In genomic region chr12:6766651-6767300, GRCh38 we compare ENCODE assay signal across 8 cellular contexts. TPM values are rescaled to one million over a fixed set of nuclear protein-coding genes. Genes with fewer than 3 reads are reported as not detected.
DNase-seq lines count a peak whose midpoint lies in the region; ATAC-seq and TF ChIP-seq lines count a peak whose summit lies in the region.

No MANE protein-coding gene starts in this region.

- peak overlapping the region; percentile 95 for H3K27ac ChIP-seq in suprapubic skin

- H3K4me3 ChIP-seq in mononuclear cell (ENCODE audit: low read length) (peak overlapping the region; percentile 43), suprapubic skin (peak overlapping the region; percentile 79)

- TF ChIP-seq POLR2A in GM15510 (IDR thresholded peaks at IDR 0.05; ENCODE audit: borderline replicate concordance, extremely low read depth, insufficient read length) (peak; percentile 22), erythroblast (IDR thresholded peaks at IDR 0.05; ENCODE audit: low read length) (no peak), suprapubic skin (IDR thresholded peaks at IDR 0.05) (no peak)

- peaks cover 30% of the 10 kb centered on the region for H3K27me3 ChIP-seq in mononuclear cell (ENCODE audit: insufficient read depth, low read length)
- no peaks in the 10 kb centered on the region for H3K27me3 ChIP-seq in suprapubic skin

- H3K4me1 ChIP-seq in mononuclear cell (ENCODE audit: insufficient read depth, low read length) (peaks cover 42% of the 10 kb centered on the region), suprapubic skin (peaks cover 69% of the 10 kb centered on the region)

- TF ChIP-seq EP300 in suprapubic skin (IDR thresholded peaks at IDR 0.05) = no peak

- peak; percentile 45 to 90 for TF ChIP-seq CTCF in suprapubic skin (IDR thresholded peaks at IDR 0.05)

- DNase-seq in AG08396 (ENCODE audit: low spot score) = peak; percentile 88
- peak; percentile 17 for DNase-seq in NCI-H510A treated with DMSO at 0.1 percent for 48 hours (lab: John Stamatoyannopoulos, UW)
- peak; percentile 69 for DNase-seq in activated T-cell treated with anti-CD3 and anti-CD28 coated beads, Interleukin-2, amount 50 U/mL, for 1 hour
- peak; percentile 71 to 86 for DNase-seq in erythroblast (lab: John Stamatoyannopoulos, UW)
- DNase-seq in suprapubic skin (ENCODE audit: low spot score in 2 of 2) = peak; percentile 88 to 89

- H3K36me3 ChIP-seq in suprapubic skin = peaks cover 19% of the 10 kb centered on the region

- H3K9me3 ChIP-seq in mononuclear cell (ENCODE audit: low read depth, low read length) (no peaks in the 10 kb centered on the region), suprapubic skin (no peaks in the 10 kb centered on the region)

- peak; percentile 46 for ATAC-seq in HG03097 (IDR thresholded peaks at IDR 0.05; ENCODE audit: low FRiP score, unreplicated experiment)

- under 1% methylated on average over 24 of the region's 86 CpGs for WGBS in suprapubic skin

RNA-seq across cellular contexts. Expression of gene PTMS, which starts 0.6 kb away (rescaled TPM):
- 1.9 TPM for total RNA-seq in mononuclear cell
- 100 to 1,000 TPM in 2 of 4 donors, 10 to 100 TPM in 2; 91.2 to 128 (median 99.8) TPM for total RNA-seq in suprapubic skin

RNA-seq across cellular contexts. Expression of gene LAG3, which starts 5.5 kb away (rescaled TPM):
- total RNA-seq in mononuclear cell = 0.31 TPM
- 1 to 10 TPM in 1 of 4 donors, under 1 TPM in 1, not detected in 2; 0.60 to 1.4 TPM for total RNA-seq in suprapubic skin

RNA-seq across cellular contexts. Expression of gene MLF2, which starts 13.8 kb away (rescaled TPM):
- total RNA-seq in mononuclear cell (63.2 TPM), suprapubic skin (100 to 1,000 TPM; 147 to 195 (median 180) TPM)

RNA-seq across cellular contexts. Expression of gene CD4, which starts 22.6 kb away (rescaled TPM):
- total RNA-seq in mononuclear cell (94.3 TPM), suprapubic skin (1 to 10 TPM; 2.5 to 5.4 (median 3.9) TPM)

RNA-seq across cellular contexts. Expression of gene COPS7A, which starts 42.9 kb away (rescaled TPM):
- total RNA-seq in mononuclear cell (9.3 TPM), suprapubic skin (10 to 100 TPM; 50.2 to 70.7 (median 66.6) TPM)

Comparison
In these comparisons a context has a peak if more than half of its experiments do, and no peak if none do; other contexts are left out.
1. Peak in every context shown above with its lines: DNase-seq, ATAC-seq, H3K4me3 ChIP-seq and H3K27ac ChIP-seq.
2. DNase-seq: peak in every context shown above with its lines; median percentile 88 in suprapubic skin; 88 in AG08396; 78 in erythroblast; 69 in activated T-cell treated with anti-CD3 and anti-CD28 coated beads, Interleukin-2, amount 50 U/mL, for 1 hour; 17 in NCI-H510A treated with DMSO at 0.1 percent for 48 hours.
3. RNA of gene PTMS, which starts 0.6 kb away (total RNA-seq): 91.2 to 128 TPM in suprapubic skin; 1.9 TPM in mononuclear cell (single experiment); every median in the first group is over 10 times any median in the second.